9 cellular contexts compared by ENCODE assay signal in genomic region chr19:37594064-37594981, GRCh38. TPM values are rescaled to one million over a fixed set of nuclear protein-coding genes. Genes with fewer than 3 reads are reported as not detected.
A peak's percentile ranks its signal among the peaks of the same experiment; 100 is the strongest.
DNase-seq lines count a peak whose midpoint lies in the region; ATAC-seq, FAIRE-seq and TF ChIP-seq lines count a peak whose summit lies in the region.
"Had no signal": no experiment of that assay in that cellular context is flagged by ENCODE, and none has a peak within 500 bp of the region (broad histone marks: within the 10 kb centered on the region; RNA-seq: fewer than 3 reads in every experiment).

TSS of gene ZNF540 (plus strand) at chr19:37594876. CDS start at chr19:37598448, 3,572 bp downstream.
TSS of gene ZNF571 (minus strand) at chr19:37594792. CDS start at chr19:37586676, 8,116 bp downstream.

- H3K9me3 ChIP-seq in kidney (ENCODE audit: control insufficient read depth in 1 of 2, low read length in 2 of 2): no peaks in the 10 kb centered on the region

- POLR2A ChIA-PET in AG04449 (lab: Yijun Ruan, JAX): interaction anchor here (1.2 kb wide), 1 partner anchor 98 kb away, joined by 3 read pairs; no protein-coding TSS in a partner anchor
- POLR2A ChIA-PET in activated CD4-positive, alpha-beta T cell treated with anti-CD3 and anti-CD28 coated beads for 36 hours (lab: Charles Lee): interaction anchor here (0.5 to 1.5 kb wide), 12 partner anchors 64 to 745 kb away, joined by 3 to 8 read pairs (median 3); partner anchors contain the start of genes ZNF345, ZNF420, ZNF527 and ZNF569

- H3K36me3 ChIP-seq in kidney (ENCODE audit: control insufficient read depth in 1 of 2, insufficient read depth in 2 of 2, low read length in 2 of 2): peaks cover 4 to 9% of the 10 kb centered on the region in 2 donors

- intact Hi-C loops in activated CD4-positive, alpha-beta T cell treated with anti-CD3 and anti-CD28 coated beads for 36 hours (cut with DNase I, micrococcal nuclease): loop anchor here (1.0 to 10.0 kb wide), 22 partner anchors 43 to 1380 kb away; partner anchors contain the start of genes ZFP30 (in 2 of the 2), ZNF573 (in 2 of the 2), SIPA1L3 (in 1 of the 2) and ZNF420 (in 1 of the 2)
- intact Hi-C loops in kidney (cut with DNase I): no loop called here

- peaks cover 19% of the 10 kb centered on the region for H3K9me3 Mint-ChIP-seq in activated CD4-positive, alpha-beta T cell treated with anti-CD3 and anti-CD28 coated beads for 36 hours (ENCODE audit: low read depth)

- peaks cover 27% of the 10 kb centered on the region for H3K4me1 Mint-ChIP-seq in activated CD4-positive, alpha-beta T cell treated with anti-CD3 and anti-CD28 coated beads for 36 hours

- peak; percentile 90 for ATAC-seq in GM18873 (IDR thresholded peaks at IDR 0.05; ENCODE audit: low FRiP score, unreplicated experiment)
- ATAC-seq in HG03159 (IDR thresholded peaks at IDR 0.05; ENCODE audit: unreplicated experiment): peak; percentile 97
- peak; percentile 97 for ATAC-seq in activated CD4-positive, alpha-beta T cell treated with anti-CD3 and anti-CD28 coated beads for 36 hours
- ATAC-seq: HCT116 had no signal

- CTCF ChIA-PET in AG04449 (lab: Yijun Ruan, JAX): no interaction called here
- CTCF ChIA-PET in activated CD4-positive, alpha-beta T cell treated with anti-CD3 and anti-CD28 coated beads for 36 hours (lab: Charles Lee): interaction anchor here (0.6 to 2.8 kb wide), 7 partner anchors 26 to 1123 kb away, joined by 3 to 8 read pairs (median 3); partner anchors contain the start of gene ZNF527

- H3K4me3 Mint-ChIP-seq in activated CD4-positive, alpha-beta T cell treated with anti-CD3 and anti-CD28 coated beads for 36 hours: peak within 1 kb of the TSS; percentile 94

- peaks cover 37% of the 10 kb centered on the region for H3K36me3 Mint-ChIP-seq in activated CD4-positive, alpha-beta T cell treated with anti-CD3 and anti-CD28 coated beads for 36 hours (ENCODE audit: low read depth)

- H3K4me1 ChIP-seq in kidney (ENCODE audit: control insufficient read depth in 1 of 2, insufficient read depth in 1 of 2, low read depth in 1 of 2, low read length in 2 of 2): peaks cover 0 to 4% of the 10 kb centered on the region in 2 donors

- DNase-seq in AG04449 (ENCODE audit: low read depth, low spot score): peak; percentile 63
- DNase-seq in NCI-H345 (lab: John Stamatoyannopoulos, UW): peak; percentile 100
- DNase-seq in activated CD4-positive, alpha-beta T cell treated with anti-CD3 and anti-CD28 coated beads for 36 hours: peak; percentile 97
- DNase-seq in choroid plexus epithelial cell (ENCODE audit: low read depth): peak; percentile 97
- peak; percentile 98 for DNase-seq in kidney
- DNase-seq in stimulated activated CD4-positive, alpha-beta T cell treated with anti-CD3 and anti-CD28 coated beads, Interleukin-15, amount 100 ng/mL, for 1 hour (ENCODE audit: low read depth in 1 of 2, low spot score in 1 of 2): peak; percentile 79 to 85

- FAIRE-seq in kidney (lab: Jason Lieb, UNC): no peak

- H3K27ac ChIP-seq in kidney (ENCODE audit: low read depth in 2 of 2, low read length in 2 of 2): peak within 1 kb of the TSS; percentile 93 to 94

- H3K27ac Mint-ChIP-seq in activated CD4-positive, alpha-beta T cell treated with anti-CD3 and anti-CD28 coated beads for 36 hours: peak within 1 kb of the TSS; percentile 99

- peak within 1 kb of the TSS; percentile 91 for H3K4me3 ChIP-seq in AG04449 (ENCODE audit: low read depth, low read length)
- peak within 1 kb of the TSS; percentile 93 for H3K4me3 ChIP-seq in choroid plexus epithelial cell (ENCODE audit: low read depth, low read length)
- peak within 1 kb of the TSS; percentile 93 to 96 for H3K4me3 ChIP-seq in kidney (ENCODE audit: low read length in 2 of 2)

- H3K27me3 Mint-ChIP-seq in activated CD4-positive, alpha-beta T cell treated with anti-CD3 and anti-CD28 coated beads for 36 hours: no peaks in the 10 kb centered on the region

- TF ChIP-seq CTCF in AG04449 (IDR thresholded peaks at IDR 0.05; ENCODE audit: insufficient read depth, low read length, missing control alignments) (no peak), choroid plexus epithelial cell (conservative IDR thresholded peaks at IDR 0.05; ENCODE audit: low read depth, low read length) (no peak), kidney (IDR thresholded peaks at IDR 0.05; ENCODE audit: borderline replicate concordance, extremely low read depth, insufficient read depth) (no peak)

- H3K9ac ChIP-seq in kidney (ENCODE audit: low read length in 2 of 2): peak within 1 kb of the TSS; percentile 86 to 94

RNA-seq across cellular contexts. Expression of gene ZNF540, which starts in this region (rescaled TPM):
- total RNA-seq in activated CD4-positive, alpha-beta T cell treated with anti-CD3 and anti-CD28 coated beads for 36 hours: 1 to 10 TPM in 1 of 2 experiments, under 1 TPM in 1; 0.67 to 1.1 TPM
- total RNA-seq in kidney: 8.4 TPM
- polyA plus RNA-seq in kidney (ENCODE audit: insufficient read depth, low read depth, low replicate concordance): 5.4 TPM

RNA-seq across cellular contexts. Expression of gene ZNF571, which starts in this region (rescaled TPM):
- total RNA-seq in activated CD4-positive, alpha-beta T cell treated with anti-CD3 and anti-CD28 coated beads for 36 hours: 1 to 10 TPM; 2.4 to 2.9 TPM
- 8.1 TPM for total RNA-seq in kidney
- 4.0 TPM for polyA plus RNA-seq in kidney (ENCODE audit: insufficient read depth, low read depth, low replicate concordance)

Comparison
In these comparisons a context has a peak if more than half of its experiments do, and no peak if none do; other contexts are left out.
1. Peak in every context shown above with its lines: DNase-seq, ATAC-seq, H3K4me3 ChIP-seq and H3K27ac ChIP-seq.